In the genomic region with DNA sequence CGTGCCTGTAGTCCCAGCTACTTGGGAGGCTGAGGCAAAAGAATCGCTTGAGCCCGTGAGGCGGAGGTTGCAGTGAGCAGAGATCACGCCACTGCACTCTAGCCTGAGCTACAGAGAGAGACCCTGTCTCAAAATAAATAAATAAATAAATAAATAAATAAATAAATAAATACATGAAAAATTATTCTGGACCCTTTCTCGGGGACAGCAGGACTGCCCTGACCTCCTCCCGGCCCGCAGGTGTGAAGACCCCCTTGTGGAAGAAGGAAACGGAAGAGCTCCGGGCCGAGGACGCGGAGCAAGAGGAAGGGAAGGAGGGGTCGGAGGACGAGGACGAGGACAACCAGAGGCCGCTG, we compare ENCODE assay signal across 1 cellular context.
TF ChIP-seq lines count a peak whose summit lies in the region.

No MANE protein-coding gene starts in this region.

TF ChIP-seq in HEK293, 187 proteins besides CTCF, POLR2A, EP300 and RAD21 (continued from another document and continues in another):
- TF ChIP-seq ZBTB1 (tag by site-specific recombination; IDR thresholded peaks at IDR 0.05) (0 out of 2 replicates have a peak, but pooled peaks have one; percentile 23), MYNN (tag by site-specific recombination; IDR thresholded peaks at IDR 0.05; ENCODE audit: borderline replicate concordance) (peak; percentile 63; the same call in 1 of the 2 replicates), ZNF501 (tag by site-specific recombination; IDR thresholded peaks at IDR 0.05) (no peak; the same call in 1 of the 2 replicates), ZBTB17 (tag by site-specific recombination; IDR thresholded peaks at IDR 0.05) (no peak), ZFP37 (tag by site-specific recombination; IDR thresholded peaks at IDR 0.05) (peak; percentile 88), GLI2 (tag by site-specific recombination; IDR thresholded peaks at IDR 0.05; ENCODE audit: borderline replicate concordance, low read depth) (peak; percentile 36; the same call in 1 of the 2 replicates), REPIN1 (tag by site-specific recombination; IDR thresholded peaks at IDR 0.05; ENCODE audit: low read depth) (no peak), ZNF335 (tag by site-specific recombination; conservative IDR thresholded peaks at IDR 0.05) (no peak), SCRT2 (tag by site-specific recombination; IDR thresholded peaks at IDR 0.05) (no peak), REST (tag by site-specific recombination; IDR thresholded peaks at IDR 0.05) (no peak; the same call in 1 of the 2 replicates), ZNF843 (tag by site-specific recombination; IDR thresholded peaks at IDR 0.05) (no peak), ZNF121 (tag by site-specific recombination; IDR thresholded peaks at IDR 0.05) (no peak), ZNF623 (tag by site-specific recombination; IDR thresholded peaks at IDR 0.05) (peak; percentile 90), IKZF3 (tag by site-specific recombination; IDR thresholded peaks at IDR 0.05) (no peak), ZNF747 (tag by site-specific recombination; IDR thresholded peaks at IDR 0.05) (no peak), ZNF768 (tag by site-specific recombination; IDR thresholded peaks at IDR 0.05) (no peak), ZBTB20 (tag by site-specific recombination; IDR thresholded peaks at IDR 0.05) (no peak), ZNF19 (tag by site-specific recombination; IDR thresholded peaks at IDR 0.05; ENCODE audit: low read depth) (peak; percentile 80; the same call in 1 of the 2 replicates), ZNF600 (tag by site-specific recombination; IDR thresholded peaks at IDR 0.05) (no peak), ZNF610 (tag by site-specific recombination; IDR thresholded peaks at IDR 0.05; ENCODE audit: borderline replicate concordance) (no peak), ZNF654 (tag by site-specific recombination; IDR thresholded peaks at IDR 0.05; ENCODE audit: low read depth) (no peak), ZNF76 (tag by site-specific recombination; IDR thresholded peaks at IDR 0.05; ENCODE audit: borderline replicate concordance, low read depth) (no peak), ZNF114 (tag by site-specific recombination; IDR thresholded peaks at IDR 0.05) (no peak), ZNF354C (tag by site-specific recombination; IDR thresholded peaks at IDR 0.05; ENCODE audit: borderline replicate concordance, low read depth) (peak; percentile 80; the same call in 1 of the 2 replicates), ZNF138 (tag by site-specific recombination; IDR thresholded peaks at IDR 0.05; ENCODE audit: borderline replicate concordance) (peak; percentile 82; the same call in 1 of the 2 replicates), ZNF175 (tag by site-specific recombination; IDR thresholded peaks at IDR 0.05) (no peak), ZNF394 (tag by site-specific recombination; IDR thresholded peaks at IDR 0.05; ENCODE audit: borderline replicate concordance) (peak; percentile 99)
- TF ChIP-seq, protein P1, sequence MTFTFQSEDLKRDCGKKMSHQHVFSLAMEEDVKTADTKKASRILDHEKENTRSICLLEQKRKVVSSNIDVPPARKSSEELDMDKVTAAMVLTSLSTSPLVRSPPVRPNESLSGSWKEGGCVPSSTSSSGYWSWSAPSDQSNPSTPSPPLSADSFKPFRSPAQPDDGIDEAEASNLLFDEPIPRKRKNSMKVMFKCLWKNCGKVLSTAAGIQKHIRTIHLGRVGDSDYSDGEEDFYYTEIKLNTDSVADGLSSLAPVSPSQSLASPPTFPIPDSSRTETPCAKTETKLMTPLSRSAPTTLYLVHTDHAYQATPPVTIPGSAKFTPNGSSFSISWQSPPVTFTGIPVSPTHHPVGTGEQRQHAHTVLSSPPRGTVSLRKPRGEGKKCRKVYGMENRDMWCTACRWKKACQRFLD (tag by site-specific recombination; IDR thresholded peaks at IDR 0.05): peak; percentile 79; the same call in 1 of the 2 replicates
- TF ChIP-seq, protein P2, sequence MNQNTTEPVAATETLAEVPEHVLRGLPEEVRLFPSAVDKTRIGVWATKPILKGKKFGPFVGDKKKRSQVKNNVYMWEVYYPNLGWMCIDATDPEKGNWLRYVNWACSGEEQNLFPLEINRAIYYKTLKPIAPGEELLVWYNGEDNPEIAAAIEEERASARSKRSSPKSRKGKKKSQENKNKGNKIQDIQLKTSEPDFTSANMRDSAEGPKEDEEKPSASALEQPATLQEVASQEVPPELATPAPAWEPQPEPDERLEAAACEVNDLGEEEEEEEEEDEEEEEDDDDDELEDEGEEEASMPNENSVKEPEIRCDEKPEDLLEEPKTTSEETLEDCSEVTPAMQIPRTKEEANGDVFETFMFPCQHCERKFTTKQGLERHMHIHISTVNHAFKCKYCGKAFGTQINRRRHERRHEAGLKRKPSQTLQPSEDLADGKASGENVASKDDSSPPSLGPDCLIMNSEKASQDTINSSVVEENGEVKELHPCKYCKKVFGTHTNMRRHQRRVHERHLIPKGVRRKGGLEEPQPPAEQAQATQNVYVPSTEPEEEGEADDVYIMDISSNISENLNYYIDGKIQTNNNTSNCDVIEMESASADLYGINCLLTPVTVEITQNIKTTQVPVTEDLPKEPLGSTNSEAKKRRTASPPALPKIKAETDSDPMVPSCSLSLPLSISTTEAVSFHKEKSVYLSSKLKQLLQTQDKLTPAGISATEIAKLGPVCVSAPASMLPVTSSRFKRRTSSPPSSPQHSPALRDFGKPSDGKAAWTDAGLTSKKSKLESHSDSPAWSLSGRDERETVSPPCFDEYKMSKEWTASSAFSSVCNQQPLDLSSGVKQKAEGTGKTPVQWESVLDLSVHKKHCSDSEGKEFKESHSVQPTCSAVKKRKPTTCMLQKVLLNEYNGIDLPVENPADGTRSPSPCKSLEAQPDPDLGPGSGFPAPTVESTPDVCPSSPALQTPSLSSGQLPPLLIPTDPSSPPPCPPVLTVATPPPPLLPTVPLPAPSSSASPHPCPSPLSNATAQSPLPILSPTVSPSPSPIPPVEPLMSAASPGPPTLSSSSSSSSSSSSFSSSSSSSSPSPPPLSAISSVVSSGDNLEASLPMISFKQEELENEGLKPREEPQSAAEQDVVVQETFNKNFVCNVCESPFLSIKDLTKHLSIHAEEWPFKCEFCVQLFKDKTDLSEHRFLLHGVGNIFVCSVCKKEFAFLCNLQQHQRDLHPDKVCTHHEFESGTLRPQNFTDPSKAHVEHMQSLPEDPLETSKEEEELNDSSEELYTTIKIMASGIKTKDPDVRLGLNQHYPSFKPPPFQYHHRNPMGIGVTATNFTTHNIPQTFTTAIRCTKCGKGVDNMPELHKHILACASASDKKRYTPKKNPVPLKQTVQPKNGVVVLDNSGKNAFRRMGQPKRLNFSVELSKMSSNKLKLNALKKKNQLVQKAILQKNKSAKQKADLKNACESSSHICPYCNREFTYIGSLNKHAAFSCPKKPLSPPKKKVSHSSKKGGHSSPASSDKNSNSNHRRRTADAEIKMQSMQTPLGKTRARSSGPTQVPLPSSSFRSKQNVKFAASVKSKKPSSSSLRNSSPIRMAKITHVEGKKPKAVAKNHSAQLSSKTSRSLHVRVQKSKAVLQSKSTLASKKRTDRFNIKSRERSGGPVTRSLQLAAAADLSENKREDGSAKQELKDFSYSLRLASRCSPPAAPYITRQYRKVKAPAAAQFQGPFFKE (tag by site-specific recombination; IDR thresholded peaks at IDR 0.05; ENCODE audit: borderline replicate concordance): no peak
- TF ChIP-seq, protein P3, sequence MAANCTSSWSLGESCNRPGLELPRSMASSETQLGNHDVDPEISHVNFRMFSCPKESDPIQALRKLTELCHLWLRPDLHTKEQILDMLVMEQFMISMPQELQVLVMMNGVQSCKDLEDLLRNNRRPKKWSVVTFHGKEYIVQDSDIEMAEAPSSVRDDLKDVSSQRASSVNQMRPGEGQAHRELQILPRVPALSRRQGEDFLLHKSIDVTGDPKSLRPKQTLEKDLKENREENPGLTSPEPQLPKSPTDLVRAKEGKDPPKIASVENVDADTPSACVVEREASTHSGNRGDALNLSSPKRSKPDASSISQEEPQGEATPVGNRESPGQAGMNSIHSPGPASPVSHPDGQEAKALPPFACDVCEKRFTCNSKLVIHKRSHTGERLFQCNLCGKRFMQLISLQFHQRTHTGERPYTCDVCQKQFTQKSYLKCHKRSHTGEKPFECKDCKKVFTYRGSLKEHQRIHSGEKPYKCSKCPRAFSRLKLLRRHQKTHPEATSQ (tag by site-specific recombination; IDR thresholded peaks at IDR 0.05): no peak
- TF ChIP-seq, protein P4, sequence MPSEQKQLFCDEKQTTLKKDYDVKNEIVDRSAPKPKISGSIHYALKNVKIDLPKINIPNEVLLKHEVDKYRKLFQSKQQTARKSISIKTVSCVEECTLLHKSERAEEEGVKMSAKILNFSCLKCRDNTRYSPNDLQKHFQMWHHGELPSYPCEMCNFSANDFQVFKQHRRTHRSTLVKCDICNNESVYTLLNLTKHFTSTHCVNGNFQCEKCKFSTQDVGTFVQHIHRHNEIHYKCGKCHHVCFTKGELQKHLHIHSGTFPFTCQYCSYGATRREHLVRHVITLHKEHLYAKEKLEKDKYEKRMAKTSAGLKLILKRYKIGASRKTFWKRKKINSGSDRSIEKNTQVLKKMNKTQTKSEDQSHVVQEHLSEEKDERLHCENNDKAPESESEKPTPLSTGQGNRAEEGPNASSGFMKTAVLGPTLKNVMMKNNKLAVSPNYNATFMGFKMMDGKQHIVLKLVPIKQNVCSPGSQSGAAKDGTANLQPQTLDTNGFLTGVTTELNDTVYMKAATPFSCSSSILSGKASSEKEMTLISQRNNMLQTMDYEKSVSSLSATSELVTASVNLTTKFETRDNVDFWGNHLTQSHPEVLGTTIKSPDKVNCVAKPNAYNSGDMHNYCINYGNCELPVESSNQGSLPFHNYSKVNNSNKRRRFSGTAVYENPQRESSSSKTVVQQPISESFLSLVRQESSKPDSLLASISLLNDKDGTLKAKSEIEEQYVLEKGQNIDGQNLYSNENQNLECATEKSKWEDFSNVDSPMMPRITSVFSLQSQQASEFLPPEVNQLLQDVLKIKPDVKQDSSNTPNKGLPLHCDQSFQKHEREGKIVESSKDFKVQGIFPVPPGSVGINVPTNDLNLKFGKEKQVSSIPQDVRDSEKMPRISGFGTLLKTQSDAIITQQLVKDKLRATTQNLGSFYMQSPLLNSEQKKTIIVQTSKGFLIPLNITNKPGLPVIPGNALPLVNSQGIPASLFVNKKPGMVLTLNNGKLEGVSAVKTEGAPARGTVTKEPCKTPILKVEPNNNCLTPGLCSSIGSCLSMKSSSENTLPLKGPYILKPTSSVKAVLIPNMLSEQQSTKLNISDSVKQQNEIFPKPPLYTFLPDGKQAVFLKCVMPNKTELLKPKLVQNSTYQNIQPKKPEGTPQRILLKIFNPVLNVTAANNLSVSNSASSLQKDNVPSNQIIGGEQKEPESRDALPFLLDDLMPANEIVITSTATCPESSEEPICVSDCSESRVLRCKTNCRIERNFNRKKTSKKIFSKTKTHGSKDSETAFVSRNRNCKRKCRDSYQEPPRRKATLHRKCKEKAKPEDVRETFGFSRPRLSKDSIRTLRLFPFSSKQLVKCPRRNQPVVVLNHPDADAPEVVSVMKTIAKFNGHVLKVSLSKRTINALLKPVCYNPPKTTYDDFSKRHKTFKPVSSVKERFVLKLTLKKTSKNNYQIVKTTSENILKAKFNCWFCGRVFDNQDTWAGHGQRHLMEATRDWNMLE (tag by site-specific recombination; conservative IDR thresholded peaks at IDR 0.05; ENCODE audit: low read depth): peak; percentile 98
- TF ChIP-seq, protein P5, sequence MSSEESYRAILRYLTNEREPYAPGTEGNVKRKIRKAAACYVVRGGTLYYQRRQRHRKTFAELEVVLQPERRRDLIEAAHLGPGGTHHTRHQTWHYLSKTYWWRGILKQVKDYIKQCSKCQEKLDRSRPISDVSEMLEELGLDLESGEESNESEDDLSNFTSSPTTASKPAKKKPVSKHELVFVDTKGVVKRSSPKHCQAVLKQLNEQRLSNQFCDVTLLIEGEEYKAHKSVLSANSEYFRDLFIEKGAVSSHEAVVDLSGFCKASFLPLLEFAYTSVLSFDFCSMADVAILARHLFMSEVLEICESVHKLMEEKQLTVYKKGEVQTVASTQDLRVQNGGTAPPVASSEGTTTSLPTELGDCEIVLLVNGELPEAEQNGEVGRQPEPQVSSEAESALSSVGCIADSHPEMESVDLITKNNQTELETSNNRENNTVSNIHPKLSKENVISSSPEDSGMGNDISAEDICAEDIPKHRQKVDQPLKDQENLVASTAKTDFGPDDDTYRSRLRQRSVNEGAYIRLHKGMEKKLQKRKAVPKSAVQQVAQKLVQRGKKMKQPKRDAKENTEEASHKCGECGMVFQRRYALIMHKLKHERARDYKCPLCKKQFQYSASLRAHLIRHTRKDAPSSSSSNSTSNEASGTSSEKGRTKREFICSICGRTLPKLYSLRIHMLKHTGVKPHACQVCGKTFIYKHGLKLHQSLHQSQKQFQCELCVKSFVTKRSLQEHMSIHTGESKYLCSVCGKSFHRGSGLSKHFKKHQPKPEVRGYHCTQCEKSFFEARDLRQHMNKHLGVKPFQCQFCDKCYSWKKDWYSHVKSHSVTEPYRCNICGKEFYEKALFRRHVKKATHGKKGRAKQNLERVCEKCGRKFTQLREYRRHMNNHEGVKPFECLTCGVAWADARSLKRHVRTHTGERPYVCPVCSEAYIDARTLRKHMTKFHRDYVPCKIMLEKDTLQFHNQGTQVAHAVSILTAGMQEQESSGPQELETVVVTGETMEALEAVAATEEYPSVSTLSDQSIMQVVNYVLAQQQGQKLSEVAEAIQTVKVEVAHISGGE (tag by site-specific recombination; conservative IDR thresholded peaks at IDR 0.05; ENCODE audit: low read depth): peak; percentile 84
